Comparison of ENCODE assay signal across 8 cellular contexts in genomic region chr7:15305002-15305600, GRCh38.
DNase-seq lines count a peak whose midpoint lies in the region; ATAC-seq, FAIRE-seq and TF ChIP-seq lines count a peak whose summit lies in the region.

No MANE protein-coding gene starts in this region.

- H3K27ac Mint-ChIP-seq in activated CD4-positive, alpha-beta T cell treated with anti-CD3 and anti-CD28 coated beads, Interleukin-2, amount 10 ng/mL, durations not matched to agents 7 days and 5 days: no peak overlapping the region
- no peak overlapping the region for H3K27ac Mint-ChIP-seq in brain

- intact Hi-C loops in left colon (cut with DNase I, micrococcal nuclease): loop anchor here in 1 of 2 donors (2.0 to 10.0 kb wide), 2 partner anchors 416 to 770 kb away; no protein-coding TSS in a partner anchor

- CTCF ChIA-PET in activated CD4-positive, alpha-beta T cell treated with anti-CD3 and anti-CD28 coated beads, Interleukin-2, amount 10 ng/mL, durations not matched to agents 7 days and 5 days (lab: Charles Lee): no interaction called here

- H3K9me3 Mint-ChIP-seq in activated CD4-positive, alpha-beta T cell treated with anti-CD3 and anti-CD28 coated beads, Interleukin-2, amount 10 ng/mL, durations not matched to agents 7 days and 5 days: no peaks in the 10 kb centered on the region
- no peaks in the 10 kb centered on the region for H3K9me3 Mint-ChIP-seq in brain

- ATAC-seq in HG02885 (IDR thresholded peaks at IDR 0.05; ENCODE audit: poor library complexity, unreplicated experiment) (peak; percentile 81), left colon (peak; percentile 64), HG03469 (IDR thresholded peaks at IDR 0.05; ENCODE audit: unreplicated experiment) (no peak)

- TF ChIP-seq POLR2A in GM12891 (IDR thresholded peaks at IDR 0.05; ENCODE audit: low read depth, low read length): no peak

- no peaks in the 10 kb centered on the region for H3K4me1 Mint-ChIP-seq in activated CD4-positive, alpha-beta T cell treated with anti-CD3 and anti-CD28 coated beads, Interleukin-2, amount 10 ng/mL, durations not matched to agents 7 days and 5 days
- H3K4me1 Mint-ChIP-seq in brain: peaks cover 6% of the 10 kb centered on the region

- no peaks in the 10 kb centered on the region for H3K36me3 Mint-ChIP-seq in activated CD4-positive, alpha-beta T cell treated with anti-CD3 and anti-CD28 coated beads, Interleukin-2, amount 10 ng/mL, durations not matched to agents 7 days and 5 days (ENCODE audit: low read depth)
- no peaks in the 10 kb centered on the region for H3K36me3 Mint-ChIP-seq in brain

- no peak for FAIRE-seq in GM12891 (lab: Jason Lieb, UNC)

- peak; percentile 69 to 83 for TF ChIP-seq CTCF in brain (conservative IDR thresholded peaks at IDR 0.05)

- no peaks in the 10 kb centered on the region for H3K27me3 Mint-ChIP-seq in activated CD4-positive, alpha-beta T cell treated with anti-CD3 and anti-CD28 coated beads, Interleukin-2, amount 10 ng/mL, durations not matched to agents 7 days and 5 days
- H3K27me3 Mint-ChIP-seq in brain: peaks cover 4% of the 10 kb centered on the region

- DNase-seq in activated CD4-positive, alpha-beta T cell treated with anti-CD3 and anti-CD28 coated beads for 48 hours: peak; percentile 25
- no peak for DNase-seq in activated CD4-positive, alpha-beta T cell treated with anti-CD3 and anti-CD28 coated beads, Interleukin-2, amount 10 ng/mL, durations not matched to agents 7 days and 5 days
- DNase-seq in NCI-H2107 treated with DMSO at 0.1 percent for 48 hours (lab: John Stamatoyannopoulos, UW; ENCODE audit: unreplicated experiment): peak; percentile 34
- DNase-seq in left colon: peak in 1 of 2 donors; percentile 39
- no peak for DNase-seq in GM12891 (ENCODE audit: insufficient read length, low spot score)

- POLR2A ChIA-PET in activated CD4-positive, alpha-beta T cell treated with anti-CD3 and anti-CD28 coated beads, Interleukin-2, amount 10 ng/mL, durations not matched to agents 7 days and 5 days (lab: Charles Lee): no interaction called here

- H3K4me3 Mint-ChIP-seq in activated CD4-positive, alpha-beta T cell treated with anti-CD3 and anti-CD28 coated beads, Interleukin-2, amount 10 ng/mL, durations not matched to agents 7 days and 5 days: no peak overlapping the region
- no peak overlapping the region for H3K4me3 Mint-ChIP-seq in brain

TF ChIP-seq in GM12891, 5 proteins besides CTCF, POLR2A, EP300 and RAD21:
- no peak for TF ChIP-seq SPI1 (IDR thresholded peaks at IDR 0.05; ENCODE audit: low read depth, low read length)
- TF ChIP-seq TAF1 (IDR thresholded peaks at IDR 0.05; ENCODE audit: low read depth, low read length): no peak
- no peak for TF ChIP-seq PAX5 (IDR thresholded peaks at IDR 0.05; ENCODE audit: insufficient read depth, low read length, severe bottlenecking)
- no peak for TF ChIP-seq POLR2AphosphoS5 (IDR thresholded peaks at IDR 0.05; ENCODE audit: low read depth, low read length)
- no peak for TF ChIP-seq POU2F2 (IDR thresholded peaks at IDR 0.05; ENCODE audit: low read depth, low read length)

Comparison
In these comparisons a context has a peak if more than half of its experiments do, and no peak if none do; other contexts are left out.
1. DNase-seq: peak in activated CD4-positive, alpha-beta T cell treated with anti-CD3 and anti-CD28 coated beads for 48 hours (single experiment) and NCI-H2107 treated with DMSO at 0.1 percent for 48 hours (single experiment); none in activated CD4-positive, alpha-beta T cell treated with anti-CD3 and anti-CD28 coated beads, Interleukin-2, amount 10 ng/mL, durations not matched to agents 7 days and 5 days (single experiment) and GM12891 (single experiment).